In genomic region chr15:69059170-69059943, GRCh38 we compare ENCODE assay signal across 9 cellular contexts. TPM values are rescaled to one million over a fixed set of nuclear protein-coding genes. Genes with fewer than 3 reads are reported as not detected.
A peak's percentile ranks its signal among the peaks of the same experiment; 100 is the strongest.
DNase-seq lines count a peak whose midpoint lies in the region; ATAC-seq and TF ChIP-seq lines count a peak whose summit lies in the region.
"Had no signal": no experiment of that assay in that cellular context is flagged by ENCODE, and none has a peak within 500 bp of the region (broad histone marks: within the 10 kb centered on the region; RNA-seq: fewer than 3 reads in every experiment).

No MANE protein-coding gene starts in this region.

- no peaks in the 10 kb centered on the region for H3K79me2 ChIP-seq in MM.1S (ENCODE audit: low read length)
- H3K79me2 ChIP-seq in osteoblast (ENCODE audit: insufficient read depth, low read length): no peaks in the 10 kb centered on the region

- H3K36me3 ChIP-seq in MM.1S (replicated peaks; ENCODE audit: insufficient read depth, low read length) (no peaks in the 10 kb centered on the region), osteoblast (ENCODE audit: insufficient read depth, low read length) (no peaks in the 10 kb centered on the region), testis (ENCODE audit: low read depth, missing control alignments) (no peaks in the 10 kb centered on the region)

- H3K4me1 Mint-ChIP-seq in activated T-helper 17 cell treated with anti-CD3 and anti-CD28 coated beads, Interleukin-2, amount 50 U/mL, for 72 hours: peaks cover 5% of the 10 kb centered on the region

- no peak overlapping the region for H3K27ac ChIP-seq in MM.1S (ENCODE audit: low read length)
- no peak overlapping the region for H3K27ac ChIP-seq in osteoblast (ENCODE audit: low read depth, low read length)
- H3K27ac ChIP-seq in testis: peak overlapping the region in 1 of 2 donors; percentile 2
- H3K27ac ChIP-seq: epithelial cell of prostate had no signal

- no peaks in the 10 kb centered on the region for H3K9me3 Mint-ChIP-seq in activated T-helper 17 cell treated with anti-CD3 and anti-CD28 coated beads, Interleukin-2, amount 50 U/mL, for 72 hours

- no peaks in the 10 kb centered on the region for H3F3A ChIP-seq in MM.1S (ENCODE audit: insufficient read depth, low read length)

- no peak for TF ChIP-seq POLR2A in testis (IDR thresholded peaks at IDR 0.05)

- WGBS in testis, 2 donors: 30 to 51% methylated on average over 16 to 19 of the region's 19 CpGs

- peaks cover 8% of the 10 kb centered on the region for H3K4me1 ChIP-seq in MM.1S (ENCODE audit: low read length)
- no peaks in the 10 kb centered on the region for H3K4me1 ChIP-seq in osteoblast (ENCODE audit: insufficient read depth, low read length)
- H3K4me1 ChIP-seq in testis: peaks cover 7% of the 10 kb centered on the region

- TF ChIP-seq CTCF in MM.1S (IDR thresholded peaks at IDR 0.05; ENCODE audit: low read length) (peak; percentile 92), fibroblast of villous mesenchyme (IDR thresholded peaks at IDR 0.05; ENCODE audit: insufficient read depth, low read depth, low read length) (peak; percentile 89), osteoblast (IDR thresholded peaks at IDR 0.05; ENCODE audit: extremely low read depth, low read depth, low read length) (peak; percentile 91), testis (IDR thresholded peaks at IDR 0.05) (peak; percentile 85 to 94 (median 91))

- H3K36me3 Mint-ChIP-seq in activated T-helper 17 cell treated with anti-CD3 and anti-CD28 coated beads, Interleukin-2, amount 50 U/mL, for 72 hours (ENCODE audit: low read depth): no peaks in the 10 kb centered on the region

- no peak overlapping the region for H3K27ac Mint-ChIP-seq in activated T-helper 17 cell treated with anti-CD3 and anti-CD28 coated beads, Interleukin-2, amount 50 U/mL, for 72 hours

- peak overlapping the region; percentile 42 for H3K4me3 Mint-ChIP-seq in activated T-helper 17 cell treated with anti-CD3 and anti-CD28 coated beads, Interleukin-2, amount 50 U/mL, for 72 hours

- H3K27me3 ChIP-seq in MM.1S (replicated peaks; ENCODE audit: insufficient read depth, low read length) (no peaks in the 10 kb centered on the region), osteoblast (ENCODE audit: insufficient read depth, low read length) (peaks cover 13% of the 10 kb centered on the region), testis (no peaks in the 10 kb centered on the region)

- H2AFZ ChIP-seq in MM.1S (ENCODE audit: low read length) (peak overlapping the region; percentile 31), osteoblast (ENCODE audit: low read length) (peak overlapping the region; percentile 58)

- H4K20me1 ChIP-seq in MM.1S (ENCODE audit: insufficient read depth, low read length) (no peaks in the 10 kb centered on the region), osteoblast (ENCODE audit: insufficient read depth, low read length) (no peaks in the 10 kb centered on the region)

- H3K9me2 ChIP-seq in MM.1S (replicated peaks; ENCODE audit: insufficient read depth, low read length): no peaks in the 10 kb centered on the region

- H3K9me3 ChIP-seq in MM.1S (replicated peaks; ENCODE audit: insufficient read depth, low read length): no peaks in the 10 kb centered on the region
- no peaks in the 10 kb centered on the region for H3K9me3 ChIP-seq in osteoblast (ENCODE audit: low read depth, low read length)
- no peaks in the 10 kb centered on the region for H3K9me3 ChIP-seq in testis

- no peak overlapping the region for H3K9ac ChIP-seq in MM.1S (ENCODE audit: low read length)

- intact Hi-C loops in testis (cut with DNase I; ENCODE audit: low total_unique reads): no loop called here

- ATAC-seq in activated T-helper 17 cell treated with anti-CD3 and anti-CD28 coated beads, Interleukin-2, amount 50 U/mL, for 72 hours (replicated peaks): peak; percentile 63
- ATAC-seq in GM21786 (IDR thresholded peaks at IDR 0.05; ENCODE audit: unreplicated experiment): no peak

- H3K4me3 ChIP-seq in MM.1S (ENCODE audit: low read length) (0 out of 2 replicates have a peak overlapping the region, but pooled peaks have one; percentile 3), fibroblast of villous mesenchyme (ENCODE audit: low read depth, low read length) (no peak overlapping the region), osteoblast (ENCODE audit: insufficient read depth, low read length) (no peak overlapping the region), testis (no peak overlapping the region)

- H3K4me2 ChIP-seq in MM.1S (ENCODE audit: low read depth, low read length) (peak overlapping the region; percentile 38; the same call in 1 of the 2 replicates), osteoblast (ENCODE audit: insufficient read depth, low read length) (peak overlapping the region; percentile 61)

- DNase-seq in DMS53 treated with DMSO at 0.1 percent for 48 hours (lab: John Stamatoyannopoulos, UW; ENCODE audit: unreplicated experiment): peak; percentile 44
- peak; percentile 74 for DNase-seq in MM.1S
- DNase-seq in SHP77 treated with DMSO at 0.1 percent for 48 hours (lab: John Stamatoyannopoulos, UW): peak; percentile 85
- DNase-seq in fibroblast of villous mesenchyme (ENCODE audit: low read depth): peak; percentile 87
- peak; percentile 94 for DNase-seq in osteoblast (ENCODE audit: insufficient read length, low spot score, missing footprints)
- peak; percentile 94 for DNase-seq in testis

- H3K27me3 Mint-ChIP-seq in activated T-helper 17 cell treated with anti-CD3 and anti-CD28 coated beads, Interleukin-2, amount 50 U/mL, for 72 hours: peaks cover 7% of the 10 kb centered on the region

RNA-seq across cellular contexts. Expression of gene NOX5, which starts 44.9 kb away (rescaled TPM):
- not detected for total RNA-seq in activated T-helper 17 cell treated with anti-CD3 and anti-CD28 coated beads, Interleukin-2, amount 50 U/mL, for 72 hours
- 0.43 and 0.64 TPM in 2 replicates for total RNA-seq in fibroblast of villous mesenchyme
- total RNA-seq in osteoblast: 0.29 and 0.36 TPM in 2 replicates
- total RNA-seq in testis: 10 to 100 TPM; 10.7 to 12.2 TPM
- polyA plus RNA-seq in testis (ENCODE audit: insufficient read depth, low read depth, low replicate concordance): 7.9 TPM

Comparison
In these comparisons a context has a peak if more than half of its experiments do, and no peak if none do; other contexts are left out.
1. DNase-seq: peak in every context shown above with its lines; median percentile 94 in osteoblast; 94 in testis; 87 in fibroblast of villous mesenchyme; 85 in SHP77 treated with DMSO at 0.1 percent for 48 hours; 74 in MM.1S; 44 in DMS53 treated with DMSO at 0.1 percent for 48 hours.